Comparison of ENCODE assay signal across 8 cellular contexts in the genomic region with DNA sequence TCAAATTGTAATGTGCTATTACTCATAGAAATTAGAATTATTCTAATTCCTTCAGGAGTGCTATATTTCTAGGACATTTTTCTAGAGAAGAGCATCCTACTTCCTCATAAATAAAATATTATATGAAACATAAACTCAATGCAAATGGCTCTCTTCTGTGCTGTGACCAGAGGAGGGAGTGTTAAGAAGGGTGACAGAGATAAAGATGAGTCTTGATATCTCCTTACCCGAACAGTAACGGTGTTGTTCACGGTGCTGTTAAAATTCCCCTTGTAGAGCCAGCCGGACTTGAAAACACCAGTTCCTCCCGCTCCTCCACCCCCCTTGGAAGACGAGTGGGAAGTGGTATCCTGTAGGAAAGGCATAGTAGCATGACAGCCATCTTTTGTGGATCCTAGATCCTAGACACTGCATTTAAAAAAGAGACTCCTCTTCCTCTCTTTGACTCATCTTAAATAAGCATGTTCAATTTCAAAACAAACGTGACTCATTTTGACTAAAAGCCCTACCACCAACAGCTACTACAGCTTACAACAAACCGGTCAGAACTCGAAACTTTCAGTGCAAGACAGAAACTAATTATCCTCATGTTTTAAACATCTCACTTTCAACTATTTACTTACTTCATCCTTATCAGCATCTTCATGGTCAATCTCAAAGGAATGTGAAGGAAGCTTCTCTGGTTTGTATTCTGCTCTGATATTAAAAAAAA.
DNase-seq lines count a peak whose midpoint lies in the region; ATAC-seq, FAIRE-seq and TF ChIP-seq lines count a peak whose summit lies in the region.

No MANE protein-coding gene starts in this region.

- no peaks in the 10 kb centered on the region for H3K27me3 Mint-ChIP-seq in activated naive CD8-positive, alpha-beta T cell treated with anti-CD3 and anti-CD28 coated beads, Interleukin-2, amount 50 U/mL, for 24 hours
- H3K27me3 Mint-ChIP-seq in stimulated activated memory B cell treated with anti-CD40 and anti-IgM and Interleukin-4, amounts not matched to agents 10 μg/mL and 1 μg/mL and 100 μg/mL, for 72 hours, result no peaks in the 10 kb centered on the region

- WGBS in pancreas, 2 donors, result 51 to 66% methylated on average over 9 of the region's 9 CpGs

- H3K36me3 Mint-ChIP-seq in activated naive CD8-positive, alpha-beta T cell treated with anti-CD3 and anti-CD28 coated beads, Interleukin-2, amount 50 U/mL, for 24 hours (ENCODE audit: low read depth), result peaks cover 92% of the 10 kb centered on the region
- H3K36me3 Mint-ChIP-seq in stimulated activated memory B cell treated with anti-CD40 and anti-IgM and Interleukin-4, amounts not matched to agents 10 μg/mL and 1 μg/mL and 100 μg/mL, for 72 hours, result peaks cover 79% of the 10 kb centered on the region

- H3K27me3 ChIP-seq in pancreas, result no peaks in the 10 kb centered on the region

- H3K4me3 ChIP-seq in pancreas, result no peak overlapping the region

- no peak for FAIRE-seq in pancreas (lab: Jason Lieb, UNC)

- H3K27ac Mint-ChIP-seq in activated naive CD8-positive, alpha-beta T cell treated with anti-CD3 and anti-CD28 coated beads, Interleukin-2, amount 50 U/mL, for 24 hours, result peak overlapping the region; percentile 63
- H3K27ac Mint-ChIP-seq in stimulated activated memory B cell treated with anti-CD40 and anti-IgM and Interleukin-4, amounts not matched to agents 10 μg/mL and 1 μg/mL and 100 μg/mL, for 72 hours, result peak overlapping the region; percentile 84

- intact Hi-C loops in pancreas (cut with DNase I), result no loop called here

- peaks cover 70% of the 10 kb centered on the region for H3K4me1 Mint-ChIP-seq in activated naive CD8-positive, alpha-beta T cell treated with anti-CD3 and anti-CD28 coated beads, Interleukin-2, amount 50 U/mL, for 24 hours
- H3K4me1 Mint-ChIP-seq in stimulated activated memory B cell treated with anti-CD40 and anti-IgM and Interleukin-4, amounts not matched to agents 10 μg/mL and 1 μg/mL and 100 μg/mL, for 72 hours, result peaks cover 63% of the 10 kb centered on the region

- no peak overlapping the region for H3K27ac ChIP-seq in pancreas

- H3K4me1 ChIP-seq in pancreas, result peaks cover 0 to 5% (median 0%) of the 10 kb centered on the region in 3 donors

- H3K9me3 ChIP-seq in pancreas, result no peaks in the 10 kb centered on the region

- ATAC-seq in GM19328 (IDR thresholded peaks at IDR 0.05; ENCODE audit: unreplicated experiment) (peak; percentile 81), HG03354 (IDR thresholded peaks at IDR 0.05; ENCODE audit: poor library complexity, severe bottlenecking, unreplicated experiment) (peak; percentile 70), pancreas (no peak)
- ATAC-seq in activated naive CD8-positive, alpha-beta T cell treated with anti-CD3 and anti-CD28 coated beads, Interleukin-2, amount 50 U/mL, for 24 hours, result peak; percentile 79
- peak; percentile 54 for ATAC-seq in stimulated activated memory B cell treated with anti-CD40 and anti-IgM and Interleukin-4, amounts not matched to agents 10 μg/mL and 1 μg/mL and 100 μg/mL, for 72 hours

- no peak for TF ChIP-seq CTCF in pancreas (IDR thresholded peaks at IDR 0.05)

- DNase-seq in AG08395 (ENCODE audit: low spot score) (peak; percentile 66), DMS 273 (lab: John Stamatoyannopoulos, UW; ENCODE audit: unreplicated experiment) (no peak), NCI-H2107 treated with DMSO at 0.1 percent for 48 hours (lab: John Stamatoyannopoulos, UW; ENCODE audit: unreplicated experiment) (no peak), pancreas (no peak)
- no peak for DNase-seq in activated naive CD8-positive, alpha-beta T cell treated with anti-CD3 and anti-CD28 coated beads, Interleukin-2, amount 50 U/mL, for 24 hours

- H3K9me3 Mint-ChIP-seq in activated naive CD8-positive, alpha-beta T cell treated with anti-CD3 and anti-CD28 coated beads, Interleukin-2, amount 50 U/mL, for 24 hours, result no peaks in the 10 kb centered on the region
- H3K9me3 Mint-ChIP-seq in stimulated activated memory B cell treated with anti-CD40 and anti-IgM and Interleukin-4, amounts not matched to agents 10 μg/mL and 1 μg/mL and 100 μg/mL, for 72 hours, result peaks cover 2% of the 10 kb centered on the region

- no peaks in the 10 kb centered on the region for H3K36me3 ChIP-seq in pancreas

- peak overlapping the region; percentile 0 for H3K4me3 Mint-ChIP-seq in activated naive CD8-positive, alpha-beta T cell treated with anti-CD3 and anti-CD28 coated beads, Interleukin-2, amount 50 U/mL, for 24 hours
- no peak overlapping the region for H3K4me3 Mint-ChIP-seq in stimulated activated memory B cell treated with anti-CD40 and anti-IgM and Interleukin-4, amounts not matched to agents 10 μg/mL and 1 μg/mL and 100 μg/mL, for 72 hours

Comparison
In these comparisons a context has a peak if more than half of its experiments do, and no peak if none do; other contexts are left out.
1. ATAC-seq: peak in GM19328 (single experiment), HG03354 (single experiment), activated naive CD8-positive, alpha-beta T cell treated with anti-CD3 and anti-CD28 coated beads, Interleukin-2, amount 50 U/mL, for 24 hours (single experiment) and stimulated activated memory B cell treated with anti-CD40 and anti-IgM and Interleukin-4, amounts not matched to agents 10 μg/mL and 1 μg/mL and 100 μg/mL, for 72 hours (single experiment); none in pancreas (0 of 4).